Comparison of ENCODE assay signal across 9 cellular contexts in genomic region chr5:10331341-10331796, GRCh38. TPM values are rescaled to one million over a fixed set of nuclear protein-coding genes. Genes with fewer than 3 reads are reported as not detected.
DNase-seq lines count a peak whose midpoint lies in the region; ATAC-seq and TF ChIP-seq lines count a peak whose summit lies in the region.
"Had no signal": no experiment of that assay in that cellular context is flagged by ENCODE, and none has a peak within 500 bp of the region (broad histone marks: within the 10 kb centered on the region; RNA-seq: fewer than 3 reads in every experiment).

No MANE protein-coding gene starts in this region.

- CTCF ChIA-PET in activated CD4-positive, alpha-beta memory T cell treated with anti-CD3 and anti-CD28 coated beads, Interleukin-2, amount 10 ng/mL, durations not matched to agents 7 days and 5 days (lab: Charles Lee): no interaction called here

- peak; percentile 47 for DNase-seq in G401 (ENCODE audit: low spot score)
- DNase-seq in NCI-H748 (lab: John Stamatoyannopoulos, UW; ENCODE audit: unreplicated experiment): peak; percentile 99
- DNase-seq in fibroblast of the aortic adventitia (ENCODE audit: low read depth): peak; percentile 88
- peak; percentile 45 for DNase-seq in putamen (ENCODE audit: low spot score)
- no peak for DNase-seq in activated CD4-positive, alpha-beta memory T cell treated with anti-CD3 and anti-CD28 coated beads, Interleukin-2, amount 10 ng/mL, durations not matched to agents 7 days and 5 days
- DNase-seq: activated CD4-positive, CD25-positive, alpha-beta regulatory T cell had no signal

- no peaks in the 10 kb centered on the region for H3K36me3 Mint-ChIP-seq in activated CD4-positive, alpha-beta memory T cell treated with anti-CD3 and anti-CD28 coated beads, Interleukin-2, amount 10 ng/mL, durations not matched to agents 7 days and 5 days (ENCODE audit: low read depth)

- POLR2A ChIA-PET in activated CD4-positive, alpha-beta memory T cell treated with anti-CD3 and anti-CD28 coated beads, Interleukin-2, amount 10 ng/mL, durations not matched to agents 7 days and 5 days (lab: Charles Lee): no interaction called here

- H3K9me3 Mint-ChIP-seq in activated CD4-positive, alpha-beta memory T cell treated with anti-CD3 and anti-CD28 coated beads, Interleukin-2, amount 10 ng/mL, durations not matched to agents 7 days and 5 days: no peaks in the 10 kb centered on the region

- H3K4me3 Mint-ChIP-seq in activated CD4-positive, alpha-beta memory T cell treated with anti-CD3 and anti-CD28 coated beads, Interleukin-2, amount 10 ng/mL, durations not matched to agents 7 days and 5 days: no peak overlapping the region

- H3K27me3 Mint-ChIP-seq in activated CD4-positive, alpha-beta memory T cell treated with anti-CD3 and anti-CD28 coated beads, Interleukin-2, amount 10 ng/mL, durations not matched to agents 7 days and 5 days: peaks cover 48% of the 10 kb centered on the region

- ATAC-seq in GM21447 (IDR thresholded peaks at IDR 0.05; ENCODE audit: unreplicated experiment): no peak
- no peak for ATAC-seq in HG03571 (IDR thresholded peaks at IDR 0.05; ENCODE audit: unreplicated experiment)
- no peak for ATAC-seq in esophagus mucosa

- H3K27ac Mint-ChIP-seq in activated CD4-positive, alpha-beta memory T cell treated with anti-CD3 and anti-CD28 coated beads, Interleukin-2, amount 10 ng/mL, durations not matched to agents 7 days and 5 days: no peak overlapping the region

- no peak overlapping the region for H3K4me3 ChIP-seq in fibroblast of the aortic adventitia (ENCODE audit: low read depth, low read length)

- peaks cover 8% of the 10 kb centered on the region for H3K4me1 Mint-ChIP-seq in activated CD4-positive, alpha-beta memory T cell treated with anti-CD3 and anti-CD28 coated beads, Interleukin-2, amount 10 ng/mL, durations not matched to agents 7 days and 5 days

- no peak for TF ChIP-seq CTCF in fibroblast of the aortic adventitia (IDR thresholded peaks at IDR 0.05; ENCODE audit: insufficient read depth, low read length)

- in situ Hi-C loops in G401 (cut with HindIII; ENCODE audit: low sequenced_read_pairs): no loop called here

RNA-seq across cellular contexts. Expression of gene MARCHF6, which starts 22.1 kb away (rescaled TPM):
- 28.3 and 40.8 TPM in 2 replicates for total RNA-seq in G401 (2014; rRNA removed; shearing (Covaris generic))
- total RNA-seq in fibroblast of the aortic adventitia (ENCODE audit: low replicate concordance) (49.0 and 68.1 TPM in 2 replicates), esophagus mucosa (50.6 TPM)
- 100 to 1,000 TPM; 101 to 109 TPM for total RNA-seq in activated CD4-positive, alpha-beta memory T cell treated with anti-CD3 and anti-CD28 coated beads, Interleukin-2, amount 10 ng/mL, durations not matched to agents 7 days and 5 days

RNA-seq across cellular contexts. Expression of gene CMBL, which starts 23.7 kb away (rescaled TPM):
- 8.3 and 14.6 TPM in 2 replicates for total RNA-seq in G401 (2014; rRNA removed; shearing (Covaris generic))
- total RNA-seq in fibroblast of the aortic adventitia (ENCODE audit: low replicate concordance) (12.3 and 13.6 TPM in 2 replicates), esophagus mucosa (4.5 TPM)
- total RNA-seq in activated CD4-positive, alpha-beta memory T cell treated with anti-CD3 and anti-CD28 coated beads, Interleukin-2, amount 10 ng/mL, durations not matched to agents 7 days and 5 days: 1 to 10 TPM; 1.7 to 2.0 TPM
